11 cellular contexts compared by ENCODE assay signal in genomic region chr12:998020-998874, GRCh38. TPM values are rescaled to one million over a fixed set of nuclear protein-coding genes. Genes with fewer than 3 reads are reported as not detected.
A peak's percentile ranks its signal among the peaks of the same experiment; 100 is the strongest.
DNase-seq lines count a peak whose midpoint lies in the region; ATAC-seq and TF ChIP-seq lines count a peak whose summit lies in the region.
"Had no signal": no experiment of that assay in that cellular context is flagged by ENCODE, and none has a peak within 500 bp of the region (broad histone marks: within the 10 kb centered on the region; RNA-seq: fewer than 3 reads in every experiment).

No MANE protein-coding gene starts in this region.

- H3K4me2 ChIP-seq in DOHH2 (ENCODE audit: low read length): peak overlapping the region; percentile 55

- no peak for TF ChIP-seq EP300 in gastroesophageal sphincter (IDR thresholded peaks at IDR 0.05)

- ATAC-seq in heart right ventricle: peak in 6 of 8 donors; percentile 46 to 82 (median 68)
- ATAC-seq in gastroesophageal sphincter: no peak
- ATAC-seq: activated naive CD8-positive, alpha-beta T cell treated with anti-CD3 and anti-CD28 coated beads, Interleukin-2, amount 50 U/mL, for 24 hours had no signal

- peak; percentile 61 for DNase-seq in GM20000 (ENCODE audit: low spot score)
- peak; percentile 50 for DNase-seq in HuH-7 (ENCODE audit: low spot score)
- no peak for DNase-seq in heart right ventricle
- no peak for DNase-seq in NCI-H510A (lab: John Stamatoyannopoulos, UW)
- no peak for DNase-seq in cortex of kidney (lab: John Stamatoyannopoulos, UW)
- no peak for DNase-seq in effector CD4-positive, alpha-beta T cell
- DNase-seq: activated CD4-positive, alpha-beta T cell treated with anti-CD3 and anti-CD28 coated beads for 4 hours; activated naive CD8-positive, alpha-beta T cell treated with anti-CD3 and anti-CD28 coated beads, Interleukin-2, amount 50 U/mL, for 24 hours; NCI-H1092 had no signal

- 59 to 63% methylated on average over 6 of the region's 6 CpGs for WGBS in heart right ventricle, 2 donors
- WGBS in gastroesophageal sphincter (ENCODE audit: low coverage in 1 of 2), 2 donors: 58 to 73% methylated on average over 5 of the region's 6 CpGs

- peaks cover 3% of the 10 kb centered on the region; the same call in 1 of the 2 replicates for H4K20me1 ChIP-seq in DOHH2 (ENCODE audit: control insufficient read depth, insufficient read depth, low read depth, low read length)

- H3K79me2 ChIP-seq in DOHH2 (ENCODE audit: control insufficient read depth, low read length): peaks cover 90% of the 10 kb centered on the region

- H3K9me3 ChIP-seq in DOHH2 (ENCODE audit: control insufficient read depth, insufficient read depth, low read length) (no peaks in the 10 kb centered on the region), heart right ventricle (no peaks in the 10 kb centered on the region), gastroesophageal sphincter (no peaks in the 10 kb centered on the region)

- H3K27me3 ChIP-seq in DOHH2 (ENCODE audit: control insufficient read depth, low read length) (no peaks in the 10 kb centered on the region), heart right ventricle (no peaks in the 10 kb centered on the region), gastroesophageal sphincter (no peaks in the 10 kb centered on the region)

- no peak for TF ChIP-seq POLR2A in gastroesophageal sphincter (IDR thresholded peaks at IDR 0.05)

- H3K27ac ChIP-seq in DOHH2 (ENCODE audit: low read depth, low read length) (no peak overlapping the region), heart right ventricle (peak overlapping the region in 4 of 10 donors; percentile 0 to 26 (median 21)), gastroesophageal sphincter (peak overlapping the region in 1 of 4 donors; percentile 1)

- H3K36me3 ChIP-seq in DOHH2 (ENCODE audit: control insufficient read depth, low read length) (peaks cover 5% of the 10 kb centered on the region; the same call in 1 of the 2 replicates), heart right ventricle (peaks cover 0 to 11% (median 0%) of the 10 kb centered on the region in 9 donors), gastroesophageal sphincter (no peaks in the 10 kb centered on the region)

- H3K4me3 ChIP-seq in DOHH2 (ENCODE audit: low read length): peak overlapping the region; percentile 34
- H3K4me3 ChIP-seq in heart right ventricle: no peak overlapping the region
- no peak overlapping the region for H3K4me3 ChIP-seq in gastroesophageal sphincter

- no peaks in the 10 kb centered on the region for H3K9me2 ChIP-seq in DOHH2 (replicated peaks; ENCODE audit: control insufficient read depth, low read length)

- intact Hi-C loops in heart right ventricle (cut with DNase I): loop anchor here in 3 of 10 donors (10.0 kb wide), 3 partner anchors 57 to 97 kb away; no protein-coding TSS in a partner anchor

- peaks cover 7% of the 10 kb centered on the region for H3F3A ChIP-seq in DOHH2 (ENCODE audit: control insufficient read depth, insufficient read depth)

- TF ChIP-seq CTCF in DOHH2 (IDR thresholded peaks at IDR 0.05; ENCODE audit: low read depth, low read length, poor library complexity, severe bottlenecking) (no peak), GM20000 (IDR thresholded peaks at IDR 0.05; ENCODE audit: extremely low read depth, missing control alignments) (no peak), heart right ventricle (IDR thresholded peaks at IDR 0.05) (no peak), gastroesophageal sphincter (IDR thresholded peaks at IDR 0.05) (no peak)

- H3K4me1 ChIP-seq in DOHH2 (ENCODE audit: control insufficient read depth, low read length) (peaks cover 28% of the 10 kb centered on the region), heart right ventricle (peaks cover 0 to 35% (median 20%) of the 10 kb centered on the region in 9 donors), gastroesophageal sphincter (peaks cover 0 to 55% (median 0%) of the 10 kb centered on the region in 3 donors)

RNA-seq across cellular contexts. Expression of gene ERC1, which starts 7.2 kb away (rescaled TPM):
- 10 to 100 TPM; 37.7 to 67.5 (median 49.5) TPM for total RNA-seq in heart right ventricle
- 10 to 100 TPM in 1 of 2 donors, 1 to 10 TPM in 1; 6.5 to 23.0 TPM for polyA plus RNA-seq in heart right ventricle
- 10 to 100 TPM; 38.3 to 80.2 (median 58.4) TPM for total RNA-seq in gastroesophageal sphincter

RNA-seq across cellular contexts. Expression of gene RAD52, which starts 48.8 kb away (rescaled TPM):
- total RNA-seq in heart right ventricle (1 to 10 TPM; 4.8 to 9.6 (median 6.1) TPM), gastroesophageal sphincter (10 to 100 TPM in 3 of 4 donors, 1 to 10 TPM in 1; 10.0 to 17.7 (median 13.5) TPM)
- 10 to 100 TPM in 1 of 2 donors, 1 to 10 TPM in 1; 4.1 to 14.8 TPM for polyA plus RNA-seq in heart right ventricle

Comparison
In these comparisons a context has a peak if more than half of its experiments do, and no peak if none do; other contexts are left out.
1. DNase-seq: peak in GM20000 (single experiment) and HuH-7 (single experiment); none in heart right ventricle (0 of 2), NCI-H510A (single experiment), cortex of kidney (single experiment) and effector CD4-positive, alpha-beta T cell (single experiment).